In the genomic region with DNA sequence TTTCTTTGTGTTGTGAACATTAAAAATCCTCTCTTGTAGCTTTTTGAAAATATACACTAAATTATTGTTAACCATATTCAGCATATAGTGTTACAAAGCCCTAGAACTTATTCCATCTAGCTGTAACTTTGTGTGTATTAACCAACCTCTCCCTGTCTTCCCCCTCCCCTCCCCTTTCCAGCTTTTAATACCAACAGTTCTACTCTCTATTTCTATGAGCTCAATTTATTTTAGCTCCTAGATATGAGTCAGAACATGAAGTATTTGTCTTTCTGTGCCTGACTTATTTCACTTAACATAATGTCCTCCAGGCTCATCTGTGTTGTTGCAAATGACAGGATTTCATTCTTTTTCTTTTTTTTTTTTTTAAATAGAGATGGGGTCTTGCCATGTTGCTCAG, we compare ENCODE assay signal across 18 cellular contexts. TPM values are rescaled to one million over a fixed set of nuclear protein-coding genes. Genes with fewer than 3 reads are reported as not detected.
DNase-seq lines count a peak whose midpoint lies in the region; ATAC-seq and TF ChIP-seq lines count a peak whose summit lies in the region.
"Had no signal": no experiment of that assay in that cellular context is flagged by ENCODE, and none has a peak within 500 bp of the region (broad histone marks: within the 10 kb centered on the region; RNA-seq: fewer than 3 reads in every experiment).

No MANE protein-coding gene starts in this region.

- H3K27ac Mint-ChIP-seq in activated CD8-positive, alpha-beta T cell treated with anti-CD3 and anti-CD28 coated beads for 36 hours, result peak overlapping the region; percentile 38
- H3K27ac Mint-ChIP-seq in activated CD8-positive, alpha-beta T cell treated with anti-CD3 and anti-CD28 coated beads, Interleukin-2, amount 10 ng/mL, durations not matched to agents 7 days and 5 days, result no peak overlapping the region
- H3K27ac Mint-ChIP-seq: HFFc6 had no signal

- H3K9me3 ChIP-seq in fibroblast of lung (ENCODE audit: control insufficient read depth, insufficient read depth, low read depth, low read length) (no peaks in the 10 kb centered on the region), right lobe of liver (no peaks in the 10 kb centered on the region)

- peaks cover 2% of the 10 kb centered on the region for H4K20me1 ChIP-seq in fibroblast of lung (ENCODE audit: control insufficient read depth, extremely low read depth, insufficient read depth, low read length)

- H3K27me3 ChIP-seq in fibroblast of lung (ENCODE audit: control insufficient read depth, insufficient read depth, low read length) (no peaks in the 10 kb centered on the region), right lobe of liver (no peaks in the 10 kb centered on the region)

- H3K4me1 Mint-ChIP-seq in activated CD8-positive, alpha-beta T cell treated with anti-CD3 and anti-CD28 coated beads for 36 hours (ENCODE audit: low read depth), result peaks cover 67% of the 10 kb centered on the region
- H3K4me1 Mint-ChIP-seq in activated CD8-positive, alpha-beta T cell treated with anti-CD3 and anti-CD28 coated beads, Interleukin-2, amount 10 ng/mL, durations not matched to agents 7 days and 5 days (ENCODE audit: low read depth), result peaks cover 28% of the 10 kb centered on the region

- no peak for TF ChIP-seq CTCF in activated CD8-positive, alpha-beta T cell treated with anti-CD3 and anti-CD28 coated beads for 36 hours (IDR thresholded peaks at IDR 0.05)
- TF ChIP-seq CTCF in fibroblast of lung (conservative IDR thresholded peaks at IDR 0.05 in 1 of 2, IDR thresholded peaks at IDR 0.05 in 1 of 2; ENCODE audit: low read depth in 1 of 2, low read length in 2 of 2) (no peak), right lobe of liver (IDR thresholded peaks at IDR 0.05) (no peak)

- H3K4me1 ChIP-seq in fibroblast of lung (ENCODE audit: control insufficient read depth, extremely low read depth, insufficient read depth, low read length) (peaks cover 5% of the 10 kb centered on the region), right lobe of liver (peaks cover 0 to 4% (median 0%) of the 10 kb centered on the region in 4 donors)

- no peak overlapping the region for H3K4me2 ChIP-seq in fibroblast of lung (ENCODE audit: extremely low read depth, insufficient read depth, low read length)

- intact Hi-C loops in activated CD8-positive, alpha-beta T cell treated with anti-CD3 and anti-CD28 coated beads for 36 hours (cut with micrococcal nuclease), result no loop called here
- intact Hi-C loops in right lobe of liver (cut with DNase I), result no loop called here

- CTCF ChIA-PET in activated CD8-positive, alpha-beta T cell treated with anti-CD3 and anti-CD28 coated beads for 36 hours (lab: Charles Lee), result interaction anchor here (1.0 to 1.4 kb wide), 2 partner anchors 146 to 151 kb away, joined by 3 to 4 read pairs; no protein-coding TSS in a partner anchor
- CTCF ChIA-PET in activated CD8-positive, alpha-beta T cell treated with anti-CD3 and anti-CD28 coated beads, Interleukin-2, amount 10 ng/mL, durations not matched to agents 7 days and 5 days (lab: Charles Lee), result interaction anchor here (0.6 kb wide), 1 partner anchor 41 kb away, joined by 3 read pairs; no protein-coding TSS in a partner anchor

- H3K4me3 Mint-ChIP-seq in activated CD8-positive, alpha-beta T cell treated with anti-CD3 and anti-CD28 coated beads for 36 hours, result no peak overlapping the region
- H3K4me3 Mint-ChIP-seq in activated CD8-positive, alpha-beta T cell treated with anti-CD3 and anti-CD28 coated beads, Interleukin-2, amount 10 ng/mL, durations not matched to agents 7 days and 5 days, result no peak overlapping the region
- H3K4me3 Mint-ChIP-seq: CD4-positive, alpha-beta memory T cell; HFFc6 had no signal

- no peak for TF ChIP-seq POLR2A in right lobe of liver (IDR thresholded peaks at IDR 0.05)

- H3K36me3 ChIP-seq in fibroblast of lung (ENCODE audit: control insufficient read depth, insufficient read depth, low read length) (no peaks in the 10 kb centered on the region), right lobe of liver (no peaks in the 10 kb centered on the region)

- H2AFZ ChIP-seq in fibroblast of lung (ENCODE audit: low read length), result no peak overlapping the region

- no peaks in the 10 kb centered on the region for H3K79me2 ChIP-seq in fibroblast of lung (ENCODE audit: control insufficient read depth, insufficient read depth, low read length)

- POLR2A ChIA-PET in activated CD8-positive, alpha-beta T cell treated with anti-CD3 and anti-CD28 coated beads for 36 hours (lab: Charles Lee), result interaction anchor here (1.5 kb wide), 1 partner anchor 141 kb away, joined by 4 read pairs; no protein-coding TSS in a partner anchor
- POLR2A ChIA-PET in activated CD8-positive, alpha-beta T cell treated with anti-CD3 and anti-CD28 coated beads, Interleukin-2, amount 10 ng/mL, durations not matched to agents 7 days and 5 days (lab: Charles Lee), result interaction anchor here (1.9 kb wide), 1 partner anchor 141 kb away, joined by 4 read pairs; no protein-coding TSS in a partner anchor

- no peak for ATAC-seq in activated CD8-positive, alpha-beta T cell treated with anti-CD3 and anti-CD28 coated beads for 36 hours
- no peak for ATAC-seq in activated CD8-positive, alpha-beta T cell treated with anti-CD3 and anti-CD28 coated beads, Interleukin-2, amount 10 ng/mL, durations not matched to agents 7 days and 5 days
- ATAC-seq in SK-N-SH treated with all-trans-retinoic acid at 6 μM for 48 hours (peak; percentile 40; the same call in 2 of the 3 replicates), HG02571 (IDR thresholded peaks at IDR 0.05; ENCODE audit: unreplicated experiment) (no peak), right lobe of liver (no peak)

- H3K9ac ChIP-seq in fibroblast of lung (ENCODE audit: insufficient read depth, low read length), result no peak overlapping the region

- no peaks in the 10 kb centered on the region for H3K27me3 Mint-ChIP-seq in activated CD8-positive, alpha-beta T cell treated with anti-CD3 and anti-CD28 coated beads for 36 hours
- H3K27me3 Mint-ChIP-seq in activated CD8-positive, alpha-beta T cell treated with anti-CD3 and anti-CD28 coated beads, Interleukin-2, amount 10 ng/mL, durations not matched to agents 7 days and 5 days (ENCODE audit: low read depth), result no peaks in the 10 kb centered on the region
- H3K27me3 Mint-ChIP-seq: CD4-positive, alpha-beta memory T cell; IgD-negative memory B cell had no signal

- DNase-seq in activated CD8-positive, alpha-beta T cell treated with anti-CD3 and anti-CD28 coated beads for 36 hours, result no peak
- no peak for DNase-seq in activated CD8-positive, alpha-beta T cell treated with anti-CD3 and anti-CD28 coated beads, Interleukin-2, amount 10 ng/mL, durations not matched to agents 7 days and 5 days
- DNase-seq in fibroblast of lung (ENCODE audit: low read depth in 2 of 2), result peak; percentile 19 to 29
- peak; percentile 32 for DNase-seq in renal cortical epithelial cell (ENCODE audit: low read depth)
- no peak for DNase-seq in Ammon's horn (ENCODE audit: low spot score)
- no peak for DNase-seq in right lobe of liver
- DNase-seq: CD4-positive, alpha-beta memory T cell; DMS79 treated with DMSO at 0.1 percent for 48 hours; HFFc6; NCI-H1436; NCI-H2081; NCI-H510A; NCI-H774 had no signal

- H3K27ac ChIP-seq in fibroblast of lung (ENCODE audit: insufficient read depth, low read length), result no peak overlapping the region
- H3K27ac ChIP-seq in right lobe of liver, result no peak overlapping the region
- H3K27ac ChIP-seq: 22Rv1, RWPE1 had no signal

- no peak overlapping the region for H3K4me3 ChIP-seq in fibroblast of lung (replicated peaks in 1 of 4; ENCODE audit: control extremely low read depth in 1 of 4, insufficient read depth in 1 of 4, low read depth in 3 of 4, low read length in 4 of 4)
- H3K4me3 ChIP-seq in right lobe of liver, result no peak overlapping the region

- peaks cover 21% of the 10 kb centered on the region for H3K36me3 Mint-ChIP-seq in activated CD8-positive, alpha-beta T cell treated with anti-CD3 and anti-CD28 coated beads for 36 hours (ENCODE audit: low read depth)
- peaks cover 16% of the 10 kb centered on the region for H3K36me3 Mint-ChIP-seq in activated CD8-positive, alpha-beta T cell treated with anti-CD3 and anti-CD28 coated beads, Interleukin-2, amount 10 ng/mL, durations not matched to agents 7 days and 5 days (ENCODE audit: low read depth)

- no peaks in the 10 kb centered on the region for H3K9me3 Mint-ChIP-seq in activated CD8-positive, alpha-beta T cell treated with anti-CD3 and anti-CD28 coated beads for 36 hours
- no peaks in the 10 kb centered on the region for H3K9me3 Mint-ChIP-seq in activated CD8-positive, alpha-beta T cell treated with anti-CD3 and anti-CD28 coated beads, Interleukin-2, amount 10 ng/mL, durations not matched to agents 7 days and 5 days (ENCODE audit: insufficient read depth)
- H3K9me3 Mint-ChIP-seq: CD4-positive, alpha-beta memory T cell; HFFc6; IgD-negative memory B cell had no signal

TF ChIP-seq in SK-N-SH treated with all-trans-retinoic acid at 6 μM for 48 hours, 23 proteins besides CTCF, POLR2A, EP300 and RAD21:
- no peak for TF ChIP-seq ZC3H10 (CRISPR knock-in tag; IDR thresholded peaks at IDR 0.05)

RNA-seq across cellular contexts. Expression of gene GPD2, which starts 45.1 kb away (rescaled TPM):
- 10 to 100 TPM; 33.5 to 40.9 TPM for total RNA-seq in activated CD8-positive, alpha-beta T cell treated with anti-CD3 and anti-CD28 coated beads for 36 hours
- total RNA-seq in activated CD8-positive, alpha-beta T cell treated with anti-CD3 and anti-CD28 coated beads, Interleukin-2, amount 10 ng/mL, durations not matched to agents 7 days and 5 days, result 10 to 100 TPM; 13.6 to 14.7 TPM
- total RNA-seq in fibroblast of lung, result 46.0 and 46.6 TPM in 2 replicates
- 21.6 and 23.7 TPM in 2 replicates for polyA plus RNA-seq in fibroblast of lung
- 18.3 and 20.9 TPM in 2 replicates for polyA plus RNA-seq in fibroblast of lung (2012)
- polyA minus RNA-seq in fibroblast of lung (ENCODE audit: low replicate concordance), result 25.1 and 28.7 TPM in 2 replicates
- 46.9 and 117 TPM in 2 replicates for total RNA-seq in renal cortical epithelial cell
- total RNA-seq in right lobe of liver, result 1 to 10 TPM; 3.2 to 8.8 (median 4.8) TPM

Comparison
In these comparisons a context has a peak if more than half of its experiments do, and no peak if none do; other contexts are left out.
1. DNase-seq: peak in fibroblast of lung (2 of 2) and renal cortical epithelial cell (single experiment); none in activated CD8-positive, alpha-beta T cell treated with anti-CD3 and anti-CD28 coated beads for 36 hours (single experiment), activated CD8-positive, alpha-beta T cell treated with anti-CD3 and anti-CD28 coated beads, Interleukin-2, amount 10 ng/mL, durations not matched to agents 7 days and 5 days (single experiment), Ammon's horn (single experiment) and right lobe of liver (0 of 3).